8 cellular contexts compared by ENCODE assay signal in the genomic region with DNA sequence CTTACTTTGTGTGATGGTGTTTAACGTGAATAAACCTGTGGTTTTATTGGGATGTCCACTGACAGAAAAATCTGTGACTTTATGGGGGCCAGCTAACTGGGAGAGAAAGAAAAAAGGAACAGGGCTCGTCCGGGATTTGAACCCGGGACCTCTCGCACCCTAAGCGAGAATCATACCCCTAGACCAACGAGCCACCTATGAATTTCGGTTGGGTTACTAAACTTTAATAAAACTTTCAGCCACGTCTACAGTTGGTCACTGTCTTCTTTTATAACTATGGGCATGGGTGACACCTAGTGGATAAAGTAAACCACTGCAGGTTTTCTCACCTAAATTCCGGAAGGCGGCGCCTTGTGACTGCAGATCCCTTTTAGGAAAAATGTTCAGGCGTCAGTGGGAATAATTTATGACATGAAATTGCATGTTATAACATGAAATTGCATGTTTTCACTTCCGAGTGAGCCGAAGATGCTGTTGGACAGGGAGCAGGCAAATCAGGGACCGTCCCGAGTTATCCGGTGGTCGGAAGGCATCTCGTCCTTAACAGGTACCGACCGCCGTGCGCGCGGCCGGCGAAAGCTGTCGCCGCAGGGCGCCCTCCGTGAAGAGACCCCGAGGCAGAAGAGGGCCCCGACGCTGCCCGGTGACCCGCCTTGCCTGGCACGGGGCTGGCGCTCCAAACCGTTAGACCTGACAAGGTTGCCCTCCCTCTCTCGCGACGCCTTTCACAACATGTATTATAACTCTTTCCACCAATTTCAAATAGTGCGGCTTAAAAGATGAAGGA. TPM values are rescaled to one million over a fixed set of nuclear protein-coding genes. Genes with fewer than 3 reads are reported as not detected.
A peak's percentile ranks its signal among the peaks of the same experiment; 100 is the strongest.
DNase-seq lines count a peak whose midpoint lies in the region; ATAC-seq and TF ChIP-seq lines count a peak whose summit lies in the region.

No MANE protein-coding gene starts in this region.

- H3K9me3 ChIP-seq in DOHH2 (ENCODE audit: control insufficient read depth, insufficient read depth, low read length) (no peaks in the 10 kb centered on the region), lung (ENCODE audit: control insufficient read depth in 2 of 2, insufficient read depth in 1 of 2, low read length in 1 of 2) (no peaks in the 10 kb centered on the region)
- H3K9me3 ChIP-seq in effector memory CD4-positive, alpha-beta T cell (ENCODE audit: control insufficient read depth, low read length), result no peaks in the 10 kb centered on the region

- peaks cover 19% of the 10 kb centered on the region for H3F3A ChIP-seq in DOHH2 (ENCODE audit: control insufficient read depth, insufficient read depth)

- DNase-seq in NCI-H524 treated with DMSO at 0.1 percent for 48 hours (lab: John Stamatoyannopoulos, UW) (peak; percentile 76), lung (ENCODE audit: low spot score) (peak; percentile 67)
- peak; percentile 68 for DNase-seq in activated CD4-positive, alpha-beta T cell treated with anti-CD3 and anti-CD28 coated beads, Interleukin-2, amount 10 ng/mL, durations not matched to agents 7 days and 5 days
- peak; percentile 49 to 55 (median 50) for DNase-seq in effector memory CD4-positive, alpha-beta T cell
- DNase-seq in stimulated activated CD4-positive, alpha-beta T cell treated with anti-CD3 and anti-CD28 coated beads, TNF-alpha, amount 100 ng/mL, for 4 hours (ENCODE audit: low read depth in 3 of 3), result peak in 2 of 3 experiments; percentile 28 to 45

- H3K27ac ChIP-seq in DOHH2 (ENCODE audit: low read depth, low read length) (no peak overlapping the region), lung (ENCODE audit: low read depth in 1 of 2, low read length in 1 of 2) (peak overlapping the region in 1 of 2 donors; percentile 64)
- no peak overlapping the region for H3K27ac ChIP-seq in effector memory CD4-positive, alpha-beta T cell (ENCODE audit: insufficient read depth, low read length, poor library complexity, severe bottlenecking)

- POLR2A ChIA-PET in activated CD4-positive, alpha-beta T cell treated with anti-CD3 and anti-CD28 coated beads, Interleukin-2, amount 10 ng/mL, durations not matched to agents 7 days and 5 days (lab: Charles Lee), result no interaction called here

- H3K4me3 ChIP-seq in DOHH2 (ENCODE audit: low read length) (peak overlapping the region; percentile 79), lung (peak overlapping the region; percentile 90)
- peak overlapping the region; percentile 85 for H3K4me3 ChIP-seq in effector memory CD4-positive, alpha-beta T cell (ENCODE audit: insufficient read depth, low read depth, low read length, poor library complexity, severe bottlenecking)

- no peaks in the 10 kb centered on the region for H3K79me2 ChIP-seq in DOHH2 (ENCODE audit: control insufficient read depth, low read length)

- no peaks in the 10 kb centered on the region for H3K9me2 ChIP-seq in DOHH2 (replicated peaks; ENCODE audit: control insufficient read depth, low read length)

- H4K20me1 ChIP-seq in DOHH2 (ENCODE audit: control insufficient read depth, insufficient read depth, low read depth, low read length), result 0 out of 2 replicates have a peak, but pooled peaks cover 4% of the 10 kb centered on the region

- H3K36me3 ChIP-seq in DOHH2 (ENCODE audit: control insufficient read depth, low read length), result no peaks in the 10 kb centered on the region
- H3K36me3 ChIP-seq in effector memory CD4-positive, alpha-beta T cell (ENCODE audit: control insufficient read depth, insufficient read depth, low read length), result no peaks in the 10 kb centered on the region
- H3K36me3 ChIP-seq in lung (ENCODE audit: control insufficient read depth in 2 of 2, insufficient read depth in 2 of 2, low read length in 2 of 2), result no peaks in the 10 kb centered on the region

- no peak overlapping the region for H3K27ac Mint-ChIP-seq in activated CD4-positive, alpha-beta T cell treated with anti-CD3 and anti-CD28 coated beads, Interleukin-2, amount 10 ng/mL, durations not matched to agents 7 days and 5 days

- no peaks in the 10 kb centered on the region for H3K9me3 Mint-ChIP-seq in activated CD4-positive, alpha-beta T cell treated with anti-CD3 and anti-CD28 coated beads, Interleukin-2, amount 10 ng/mL, durations not matched to agents 7 days and 5 days

- WGBS in lung, 2 donors, result 0 to 1% methylated on average over 44 of the region's 44 CpGs

- H3K4me1 Mint-ChIP-seq in activated CD4-positive, alpha-beta T cell treated with anti-CD3 and anti-CD28 coated beads, Interleukin-2, amount 10 ng/mL, durations not matched to agents 7 days and 5 days, result peaks cover 10% of the 10 kb centered on the region

- H3K4me2 ChIP-seq in DOHH2 (ENCODE audit: low read length), result peak overlapping the region; percentile 76

- H3K36me3 Mint-ChIP-seq in activated CD4-positive, alpha-beta T cell treated with anti-CD3 and anti-CD28 coated beads, Interleukin-2, amount 10 ng/mL, durations not matched to agents 7 days and 5 days (ENCODE audit: low read depth), result no peaks in the 10 kb centered on the region

- peak; percentile 93 for TF ChIP-seq CTCF in DOHH2 (IDR thresholded peaks at IDR 0.05; ENCODE audit: low read depth, low read length, poor library complexity, severe bottlenecking)
- TF ChIP-seq CTCF in lung (IDR thresholded peaks at IDR 0.05; ENCODE audit: control extremely low read depth, extremely low read depth), result peak; percentile 99

- H3K4me1 ChIP-seq in DOHH2 (ENCODE audit: control insufficient read depth, low read length) (peaks cover 49% of the 10 kb centered on the region), lung (ENCODE audit: control insufficient read depth in 2 of 2, insufficient read depth in 2 of 2, low read length in 2 of 2) (peaks cover 0 to 2% of the 10 kb centered on the region in 2 donors)
- peaks cover 10% of the 10 kb centered on the region for H3K4me1 ChIP-seq in effector memory CD4-positive, alpha-beta T cell (ENCODE audit: control insufficient read depth, insufficient read depth, low read length, poor library complexity, severe bottlenecking)

- H3K27me3 ChIP-seq in DOHH2 (ENCODE audit: control insufficient read depth, low read length) (peaks cover 25% of the 10 kb centered on the region), lung (ENCODE audit: control insufficient read depth, insufficient read depth) (no peaks in the 10 kb centered on the region)
- no peaks in the 10 kb centered on the region for H3K27me3 ChIP-seq in effector memory CD4-positive, alpha-beta T cell (replicated peaks; ENCODE audit: control insufficient read depth, insufficient read depth, low read length, poor library complexity, severe bottlenecking)

- H3K4me3 Mint-ChIP-seq in activated CD4-positive, alpha-beta T cell treated with anti-CD3 and anti-CD28 coated beads, Interleukin-2, amount 10 ng/mL, durations not matched to agents 7 days and 5 days, result no peak overlapping the region

- H3K27me3 Mint-ChIP-seq in activated CD4-positive, alpha-beta T cell treated with anti-CD3 and anti-CD28 coated beads, Interleukin-2, amount 10 ng/mL, durations not matched to agents 7 days and 5 days, result no peaks in the 10 kb centered on the region

- ATAC-seq in HG03571 (IDR thresholded peaks at IDR 0.05; ENCODE audit: unreplicated experiment) (peak; percentile 27), lung (ENCODE audit: insufficient read depth, low FRiP score) (peak; percentile 68), HG02571 (IDR thresholded peaks at IDR 0.05; ENCODE audit: unreplicated experiment) (no peak)

- CTCF ChIA-PET in activated CD4-positive, alpha-beta T cell treated with anti-CD3 and anti-CD28 coated beads, Interleukin-2, amount 10 ng/mL, durations not matched to agents 7 days and 5 days (lab: Charles Lee), result interaction anchor here (0.7 to 2.3 kb wide), 11 partner anchors 13 to 288 kb away, joined by 3 to 14 read pairs (median 4); a partner anchor contains a TSS

RNA-seq across cellular contexts. Expression of a gene that starts 18.2 kb away (rescaled TPM):
- not detected for total RNA-seq in activated CD4-positive, alpha-beta T cell treated with anti-CD3 and anti-CD28 coated beads, Interleukin-2, amount 10 ng/mL, durations not matched to agents 7 days and 5 days
- not detected for total RNA-seq in lung
- polyA plus RNA-seq in lung, result not detected

RNA-seq across cellular contexts. Expression of a gene that starts 21.6 kb away (rescaled TPM):
- not detected for total RNA-seq in activated CD4-positive, alpha-beta T cell treated with anti-CD3 and anti-CD28 coated beads, Interleukin-2, amount 10 ng/mL, durations not matched to agents 7 days and 5 days
- total RNA-seq in lung, result not detected
- polyA plus RNA-seq in lung, result not detected

RNA-seq across cellular contexts. Expression of a gene that starts 32.1 kb away (rescaled TPM):
- total RNA-seq in activated CD4-positive, alpha-beta T cell treated with anti-CD3 and anti-CD28 coated beads, Interleukin-2, amount 10 ng/mL, durations not matched to agents 7 days and 5 days, result not detected
- not detected for total RNA-seq in lung
- not detected for polyA plus RNA-seq in lung

RNA-seq across cellular contexts. Expression of a gene that starts 48.6 kb away (rescaled TPM):
- not detected for total RNA-seq in activated CD4-positive, alpha-beta T cell treated with anti-CD3 and anti-CD28 coated beads, Interleukin-2, amount 10 ng/mL, durations not matched to agents 7 days and 5 days
- total RNA-seq in lung, result not detected
- not detected for polyA plus RNA-seq in lung
